In the genomic region with DNA sequence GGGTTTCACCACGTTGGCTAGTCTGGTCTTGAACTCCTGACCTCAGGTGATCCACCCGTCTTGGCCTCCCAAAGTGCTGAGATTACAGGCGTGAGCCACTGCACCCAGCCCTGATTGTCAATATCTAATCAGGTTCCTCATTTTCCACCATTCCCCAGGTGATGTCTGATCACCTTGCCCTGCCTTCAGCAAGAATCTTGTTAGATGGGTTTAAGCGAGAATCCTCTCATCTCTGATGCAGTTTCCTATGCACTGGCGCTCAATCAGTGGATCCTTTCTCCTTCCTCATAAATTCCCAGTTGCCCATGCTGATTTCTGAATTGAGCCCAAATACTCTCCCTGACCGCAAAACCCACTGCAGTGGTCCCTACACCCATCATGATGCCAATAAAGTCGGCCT, we compare ENCODE assay signal across 8 cellular contexts. TPM values are rescaled to one million over a fixed set of nuclear protein-coding genes. Genes with fewer than 3 reads are reported as not detected.
DNase-seq lines count a peak whose midpoint lies in the region; ATAC-seq and TF ChIP-seq lines count a peak whose summit lies in the region.

No MANE protein-coding gene starts in this region.

- H3K4me3 Mint-ChIP-seq in activated naive CD4-positive, alpha-beta T cell treated with anti-CD3 and anti-CD28 coated beads, Interleukin-2, amount 10 ng/mL, durations not matched to agents 7 days and 5 days: peak overlapping the region; percentile 69

- H3K27ac ChIP-seq in right lobe of liver (peak overlapping the region in 2 of 3 donors; percentile 86 to 93), tibial artery (peak overlapping the region; percentile 80 to 83)

- peaks cover 31% of the 10 kb centered on the region for H3K4me1 Mint-ChIP-seq in activated naive CD4-positive, alpha-beta T cell treated with anti-CD3 and anti-CD28 coated beads, Interleukin-2, amount 10 ng/mL, durations not matched to agents 7 days and 5 days

- no peak for ATAC-seq in right lobe of liver
- ATAC-seq in HG03108 (IDR thresholded peaks at IDR 0.05; ENCODE audit: unreplicated experiment): no peak

- H3K27ac Mint-ChIP-seq in activated naive CD4-positive, alpha-beta T cell treated with anti-CD3 and anti-CD28 coated beads, Interleukin-2, amount 10 ng/mL, durations not matched to agents 7 days and 5 days: peak overlapping the region; percentile 77

- no peak for DNase-seq in activated naive CD4-positive, alpha-beta T cell treated with anti-CD3 and anti-CD28 coated beads, Interleukin-2, amount 10 ng/mL, durations not matched to agents 7 days and 5 days
- DNase-seq in activated naive CD4-positive, alpha-beta T cell treated with anti-CD3 and anti-CD28 coated beads, Interleukin-2, amount 50 U/mL, for 16 hours: no peak
- DNase-seq in astrocyte of the spinal cord (ENCODE audit: low read depth, low spot score) (no peak), right lobe of liver (no peak), tibial artery (no peak), HK-2 (ENCODE audit: unreplicated experiment) (no peak), midbrain (lab: John Stamatoyannopoulos, UW) (no peak)

- WGBS in right lobe of liver (ENCODE audit: insufficient coverage, low coverage, low lambda C conversion rate, missing lambda C conversion rate): 12% methylated on average over 3 of the region's 7 CpGs

- H3K27me3 ChIP-seq in right lobe of liver (no peaks in the 10 kb centered on the region), tibial artery (no peaks in the 10 kb centered on the region)

- H3K36me3 Mint-ChIP-seq in activated naive CD4-positive, alpha-beta T cell treated with anti-CD3 and anti-CD28 coated beads, Interleukin-2, amount 10 ng/mL, durations not matched to agents 7 days and 5 days: peaks cover 8% of the 10 kb centered on the region

- H3K27me3 Mint-ChIP-seq in activated naive CD4-positive, alpha-beta T cell treated with anti-CD3 and anti-CD28 coated beads, Interleukin-2, amount 10 ng/mL, durations not matched to agents 7 days and 5 days: peaks cover 4% of the 10 kb centered on the region

- no peak for TF ChIP-seq CTCF in astrocyte of the spinal cord (IDR thresholded peaks at IDR 0.05; ENCODE audit: low read depth, low read length)
- TF ChIP-seq CTCF in right lobe of liver (IDR thresholded peaks at IDR 0.05): no peak
- TF ChIP-seq CTCF in tibial artery (IDR thresholded peaks at IDR 0.05): no peak

- CTCF ChIA-PET in activated naive CD4-positive, alpha-beta T cell treated with anti-CD3 and anti-CD28 coated beads, Interleukin-2, amount 10 ng/mL, durations not matched to agents 7 days and 5 days (lab: Charles Lee): interaction anchor here (1.0 kb wide), 2 partner anchors 30 to 63 kb away, joined by 3 read pairs; no protein-coding TSS in a partner anchor

- H3K9me3 ChIP-seq in right lobe of liver: no peaks in the 10 kb centered on the region
- no peaks in the 10 kb centered on the region for H3K9me3 ChIP-seq in tibial artery

- no peaks in the 10 kb centered on the region for H3K9me3 Mint-ChIP-seq in activated naive CD4-positive, alpha-beta T cell treated with anti-CD3 and anti-CD28 coated beads, Interleukin-2, amount 10 ng/mL, durations not matched to agents 7 days and 5 days

- H3K36me3 ChIP-seq in right lobe of liver: no peaks in the 10 kb centered on the region
- H3K36me3 ChIP-seq in tibial artery: no peaks in the 10 kb centered on the region

- H3K4me1 ChIP-seq in right lobe of liver (peaks cover 0 to 11% (median 2%) of the 10 kb centered on the region in 4 donors), tibial artery (peaks cover 0 to 28% (median 14%) of the 10 kb centered on the region in 4 donors)

- intact Hi-C loops in right lobe of liver (cut with DNase I): no loop called here
- intact Hi-C loops in tibial artery (cut with DNase I; ENCODE audit: low total_unique reads): loop anchor here (10.0 kb wide), 1 partner anchor 64 kb away; no protein-coding TSS in a partner anchor

- no peak for TF ChIP-seq POLR2A in right lobe of liver (IDR thresholded peaks at IDR 0.05)

- in situ Hi-C loops in astrocyte of the spinal cord (cut with HindIII; ENCODE audit: low sequenced_read_pairs): no loop called here

- H3K4me3 ChIP-seq in astrocyte of the spinal cord (ENCODE audit: low read depth, low read length): peak overlapping the region; percentile 93
- H3K4me3 ChIP-seq in right lobe of liver: peak overlapping the region in 1 of 3 donors; percentile 68
- peak overlapping the region; percentile 81 to 87 for H3K4me3 ChIP-seq in tibial artery

RNA-seq across cellular contexts. Expression of a gene that starts 0.7 kb away (rescaled TPM):
- total RNA-seq in right lobe of liver: 10 to 100 TPM; 26.5 to 50.1 (median 42.7) TPM

RNA-seq across cellular contexts. Expression of a gene that starts 14.7 kb away (rescaled TPM):
- 10 to 100 TPM; 27.4 to 56.3 (median 37.6) TPM for total RNA-seq in right lobe of liver

RNA-seq across cellular contexts. Expression of a gene that starts 59.9 kb away (rescaled TPM):
- 1 to 10 TPM in 3 of 6 experiments, under 1 TPM in 3; 0.75 to 1.5 (median 1.1) TPM for total RNA-seq in right lobe of liver
